In the genomic region with DNA sequence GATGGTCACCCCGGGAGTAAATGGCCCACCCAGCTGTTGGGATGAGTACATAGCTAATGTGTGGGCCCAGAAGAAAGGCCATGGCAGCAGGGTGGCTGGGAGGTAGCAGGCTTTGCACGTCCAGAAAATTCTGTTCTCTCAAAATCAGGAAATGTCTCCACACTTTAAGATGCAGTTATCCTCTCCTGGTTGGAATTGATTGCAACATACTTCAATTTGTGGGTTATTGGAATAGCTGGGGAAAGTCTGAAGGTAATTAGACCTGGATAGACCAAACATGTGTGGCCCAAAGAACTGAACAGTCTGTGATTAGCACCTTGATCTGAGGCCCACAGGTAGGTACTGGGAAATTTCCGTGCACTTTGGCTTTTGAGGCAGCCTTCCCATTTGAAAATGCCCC, we compare ENCODE assay signal across 1 cellular context.
TF ChIP-seq lines count a peak whose summit lies in the region.

No MANE protein-coding gene starts in this region.

TF ChIP-seq in K562, 482 proteins besides CTCF, POLR2A, EP300 and RAD21:
- TF ChIP-seq CEBPG (CRISPR knock-in tag; IDR thresholded peaks at IDR 0.05) (no peak), CEBPG (tag; conservative IDR thresholded peaks at IDR 0.05 in 1 of 2, IDR thresholded peaks at IDR 0.05 in 1 of 2) (peak in 1 of 2 experiments; percentile 34; a peak in 1 of 4 replicates), CEBPB (tag; IDR thresholded peaks at IDR 0.05) (peak; percentile 72)
- TF ChIP-seq, protein P1, sequence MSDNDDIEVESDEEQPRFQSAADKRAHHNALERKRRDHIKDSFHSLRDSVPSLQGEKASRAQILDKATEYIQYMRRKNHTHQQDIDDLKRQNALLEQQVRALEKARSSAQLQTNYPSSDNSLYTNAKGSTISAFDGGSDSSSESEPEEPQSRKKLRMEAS (CRISPR knock-in tag; IDR thresholded peaks at IDR 0.05), result no peak
